9 cellular contexts compared by ENCODE assay signal in the genomic region with DNA sequence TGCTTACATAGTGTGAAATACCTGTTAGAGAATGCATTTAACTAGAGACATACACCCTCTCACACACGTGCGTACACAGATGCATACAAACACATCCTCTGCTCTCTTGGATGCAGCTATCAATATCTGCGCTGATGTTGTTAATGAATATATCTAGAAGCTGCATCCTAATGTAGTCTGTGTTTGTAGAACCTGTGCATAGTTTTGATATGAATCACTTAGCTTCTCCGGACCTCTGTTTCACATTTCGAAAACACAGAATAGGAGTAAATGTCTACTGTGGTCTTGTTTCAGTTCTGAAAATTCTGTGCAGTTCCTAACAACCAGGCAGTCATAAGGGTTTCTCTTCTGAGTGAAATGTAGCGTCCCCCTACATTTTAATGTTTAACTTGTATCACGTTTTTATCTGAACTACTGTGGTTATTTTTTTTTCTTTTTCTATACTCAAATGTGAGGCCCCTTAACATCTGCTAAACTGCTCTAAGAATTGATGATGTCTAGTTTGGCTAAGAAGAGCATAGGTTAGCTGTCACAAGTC.
DNase-seq lines count a peak whose midpoint lies in the region; ATAC-seq lines count a peak whose summit lies in the region.
"Had no signal": no experiment of that assay in that cellular context is flagged by ENCODE, and none has a peak within 500 bp of the region (broad histone marks: within the 10 kb centered on the region; RNA-seq: fewer than 3 reads in every experiment).

No MANE protein-coding gene starts in this region.

- POLR2A ChIA-PET in activated CD4-positive, alpha-beta T cell treated with anti-CD3 and anti-CD28 coated beads for 36 hours (lab: Charles Lee), result interaction anchor here (0.6 to 1.4 kb wide), 4 partner anchors 9 to 54 kb away, joined by 3 to 10 read pairs (median 4); no protein-coding TSS in a partner anchor

- peaks cover 7% of the 10 kb centered on the region for H3K36me3 Mint-ChIP-seq in activated CD4-positive, alpha-beta T cell treated with anti-CD3 and anti-CD28 coated beads for 36 hours (ENCODE audit: low read depth)
- H3K36me3 Mint-ChIP-seq in T-helper 17 cell (ENCODE audit: low read depth), result no peaks in the 10 kb centered on the region

- H3K4me3 Mint-ChIP-seq in activated CD4-positive, alpha-beta T cell treated with anti-CD3 and anti-CD28 coated beads for 36 hours, result no peak overlapping the region
- H3K4me3 Mint-ChIP-seq in T-helper 17 cell, result peak overlapping the region; percentile 65

- H3K27ac Mint-ChIP-seq in activated CD4-positive, alpha-beta T cell treated with anti-CD3 and anti-CD28 coated beads for 36 hours, result peak overlapping the region; percentile 70
- peak overlapping the region; percentile 32 for H3K27ac Mint-ChIP-seq in T-helper 17 cell

- CTCF ChIA-PET in activated CD4-positive, alpha-beta T cell treated with anti-CD3 and anti-CD28 coated beads for 36 hours (lab: Charles Lee), result interaction anchor here (0.7 to 3.6 kb wide), 5 partner anchors 13 to 49 kb away, joined by 3 to 17 read pairs (median 5); no protein-coding TSS in a partner anchor

- DNase-seq in activated CD4-positive, alpha-beta T cell treated with anti-CD3 and anti-CD28 coated beads for 36 hours, result no peak
- DNase-seq in activated CD4-positive, alpha-beta T cell treated with anti-CD3 and anti-CD28 coated beads, Interleukin-2, amount 50 U/mL, for 4 hours, result no peak
- no peak for DNase-seq in T-helper 17 cell
- peak; percentile 82 for DNase-seq in renal cortical epithelial cell (ENCODE audit: low read depth)
- DNase-seq in superior temporal gyrus (ENCODE audit: extremely low spot score), result no peak
- DNase-seq in DMS153 (lab: John Stamatoyannopoulos, UW), result no peak
- DNase-seq in NK-92 (lab: John Stamatoyannopoulos, UW; ENCODE audit: unreplicated experiment), result no peak
- DNase-seq: activated effector memory CD4-positive, alpha-beta T cell treated with Interleukin-2 at 50 U/mL for 16 hours had no signal

- peak; percentile 94 for ATAC-seq in activated CD4-positive, alpha-beta T cell treated with anti-CD3 and anti-CD28 coated beads for 36 hours
- ATAC-seq in HG02943 (IDR thresholded peaks at IDR 0.05; ENCODE audit: low read depth, unreplicated experiment), result peak; percentile 98
- peak; percentile 30 for ATAC-seq in T-helper 17 cell

- peaks cover 43% of the 10 kb centered on the region for H3K4me1 Mint-ChIP-seq in activated CD4-positive, alpha-beta T cell treated with anti-CD3 and anti-CD28 coated beads for 36 hours
- peaks cover 35% of the 10 kb centered on the region for H3K4me1 Mint-ChIP-seq in T-helper 17 cell

- H3K9me3 Mint-ChIP-seq in activated CD4-positive, alpha-beta T cell treated with anti-CD3 and anti-CD28 coated beads for 36 hours (ENCODE audit: low read depth), result no peaks in the 10 kb centered on the region

- H3K27me3 Mint-ChIP-seq in activated CD4-positive, alpha-beta T cell treated with anti-CD3 and anti-CD28 coated beads for 36 hours, result no peaks in the 10 kb centered on the region
- H3K27me3 Mint-ChIP-seq in T-helper 17 cell, result no peaks in the 10 kb centered on the region

- no peaks in the 10 kb centered on the region for H3K9me3 ChIP-seq in T-helper 17 cell (ENCODE audit: control insufficient read depth, low read length, poor library complexity, severe bottlenecking)

- intact Hi-C loops in activated CD4-positive, alpha-beta T cell treated with anti-CD3 and anti-CD28 coated beads for 36 hours (cut with DNase I, micrococcal nuclease), result loop anchor here in 1 of 2 experiments (2.0 to 5.0 kb wide), 3 partner anchors 14 to 46 kb away; no protein-coding TSS in a partner anchor

Comparison
In these comparisons a context has a peak if more than half of its experiments do, and no peak if none do; other contexts are left out.
1. ATAC-seq: peak in every context shown above with its lines; median percentile 98 in HG02943; 94 in activated CD4-positive, alpha-beta T cell treated with anti-CD3 and anti-CD28 coated beads for 36 hours; 30 in T-helper 17 cell.